17 cellular contexts compared by ENCODE assay signal in the genomic region with DNA sequence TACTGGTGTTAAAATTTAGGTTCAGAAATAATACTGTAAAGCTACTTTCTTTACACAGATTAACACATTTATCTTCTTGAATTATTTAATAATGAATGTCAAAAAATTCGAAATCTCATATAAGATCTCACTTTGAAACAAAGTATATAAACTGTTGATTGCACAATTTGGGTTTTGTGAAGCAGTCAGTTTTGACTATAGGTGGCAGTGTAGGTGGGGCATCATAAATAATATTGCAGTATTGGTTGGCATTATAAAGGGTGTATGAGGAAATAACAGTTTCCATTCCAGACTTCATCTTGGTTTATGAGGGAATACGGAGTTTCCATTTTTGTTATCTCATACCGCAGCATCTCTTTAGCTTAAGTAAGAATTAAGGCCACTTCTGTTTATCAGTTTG. TPM values are rescaled to one million over a fixed set of nuclear protein-coding genes. Genes with fewer than 3 reads are reported as not detected.
A peak's percentile ranks its signal among the peaks of the same experiment; 100 is the strongest.
DNase-seq lines count a peak whose midpoint lies in the region; ATAC-seq and TF ChIP-seq lines count a peak whose summit lies in the region.
"Had no signal": no experiment of that assay in that cellular context is flagged by ENCODE, and none has a peak within 500 bp of the region (broad histone marks: within the 10 kb centered on the region; RNA-seq: fewer than 3 reads in every experiment).

No MANE protein-coding gene starts in this region.

- H2AFZ ChIP-seq in DND-41 (ENCODE audit: low read depth, low read length), result no peak overlapping the region

- WGBS in HUES64, result 100% methylated on average over 3 of the region's 3 CpGs
- 98% methylated on average over 2 of the region's 3 CpGs; no CpG with 5 or more reads in 1 of the 2 experiments for WGBS in endodermal cell (ENCODE audit: insufficient coverage in 1 of 2, insufficient read length in 1 of 2), 2 experiments

- H3K9me3 ChIP-seq in DND-41 (ENCODE audit: insufficient read depth, low read length, severe bottlenecking), result no peaks in the 10 kb centered on the region
- no peaks in the 10 kb centered on the region for H3K9me3 ChIP-seq in HUES64 (ENCODE audit: insufficient read depth, low read depth, low read length)
- no peaks in the 10 kb centered on the region for H3K9me3 ChIP-seq in Panc1 (ENCODE audit: control insufficient read depth, insufficient read depth, low read depth, low read length)
- H3K9me3 ChIP-seq in endodermal cell (ENCODE audit: control insufficient read depth, low read length), result no peaks in the 10 kb centered on the region
- H3K9me3 ChIP-seq: Peyer's patch, upper lobe of right lung had no signal

- ATAC-seq in DND-41 (ENCODE audit: insufficient read depth, low read depth) (no peak), Panc1 (no peak), GM19452 (IDR thresholded peaks at IDR 0.05; ENCODE audit: unreplicated experiment) (no peak), HG03378 (IDR thresholded peaks at IDR 0.05; ENCODE audit: unreplicated experiment) (no peak)
- ATAC-seq in stimulated activated naive CD8-positive, alpha-beta T cell treated with anti-CD3 and anti-CD28 coated beads, Interleukin-15, Interleukin-2, amounts not matched to agents 100 U/mL and 50 U/mL, for 24 hours, result no peak
- ATAC-seq: left lobe of liver, upper lobe of right lung had no signal

- H3K27me3 ChIP-seq in DND-41 (ENCODE audit: insufficient read depth, low read length, poor library complexity) (no peaks in the 10 kb centered on the region), HUES64 (ENCODE audit: insufficient read depth, low read length) (no peaks in the 10 kb centered on the region), Panc1 (ENCODE audit: control insufficient read depth, insufficient read depth, low read length) (no peaks in the 10 kb centered on the region), endodermal cell (ENCODE audit: control insufficient read depth, insufficient read depth, low read length, poor library complexity, severe bottlenecking) (no peaks in the 10 kb centered on the region)
- H3K27me3 ChIP-seq: Peyer's patch, upper lobe of right lung had no signal

- no peaks in the 10 kb centered on the region for H3K27me3 Mint-ChIP-seq in endodermal cell (ENCODE audit: insufficient read depth)
- H3K27me3 Mint-ChIP-seq: B cell had no signal

- H3K27ac ChIP-seq in DND-41 (ENCODE audit: low read length) (no peak overlapping the region), HUES64 (ENCODE audit: low read depth, low read length) (peak overlapping the region; percentile 46; the same call in 1 of the 2 replicates), Panc1 (ENCODE audit: low read length) (no peak overlapping the region), endodermal cell (ENCODE audit: low read depth, low read length) (no peak overlapping the region)
- H3K27ac ChIP-seq: Peyer's patch, upper lobe of right lung had no signal

- H3K9me3 Mint-ChIP-seq in endodermal cell, result no peaks in the 10 kb centered on the region

- H3K27ac Mint-ChIP-seq in endodermal cell, result no peak overlapping the region
- H3K27ac Mint-ChIP-seq: B cell had no signal

- intact Hi-C loops in Panc1 (cut with micrococcal nuclease; ENCODE audit: unreplicated experiment), result no loop called here

- BruUV-seq in Panc1 (replicated peaks; lab: Mats Ljungman, UMichigan), result no TSS peak

- H4K20me1 ChIP-seq in DND-41 (ENCODE audit: insufficient read depth, low read length), result no peaks in the 10 kb centered on the region

- H3K4me2 ChIP-seq in DND-41 (ENCODE audit: insufficient read depth, low read length), result no peak overlapping the region

- in situ Hi-C loops in Panc1 (cut with HindIII; ENCODE audit: low pct_unique_long_range_greater_than_20kb, low sequenced_read_pairs), result no loop called here

- H3K4me3 ChIP-seq in DND-41 (ENCODE audit: low read depth in 1 of 2, low read length in 2 of 2), result no peak overlapping the region
- no peak overlapping the region for H3K4me3 ChIP-seq in HUES64 (ENCODE audit: low read length)
- H3K4me3 ChIP-seq in Panc1 (ENCODE audit: low read depth in 2 of 2, low read length in 2 of 2), result no peak overlapping the region
- no peak overlapping the region for H3K4me3 ChIP-seq in endodermal cell (ENCODE audit: low read length)
- H3K4me3 ChIP-seq: Peyer's patch, upper lobe of right lung had no signal

- CTCF ChIA-PET in Panc1 (lab: Charles Lee), result no interaction called here

- POLR2A ChIA-PET in Panc1 (lab: Charles Lee), result no interaction called here

- no peaks in the 10 kb centered on the region for H3K4me1 ChIP-seq in DND-41 (ENCODE audit: insufficient read depth, low read length)
- peaks cover 29% of the 10 kb centered on the region for H3K4me1 ChIP-seq in HUES64 (ENCODE audit: insufficient read depth, low read length)
- H3K4me1 ChIP-seq in Panc1 (ENCODE audit: control insufficient read depth, insufficient read depth, low read length), result no peaks in the 10 kb centered on the region
- peaks cover 8% of the 10 kb centered on the region for H3K4me1 ChIP-seq in endodermal cell (ENCODE audit: control insufficient read depth, insufficient read depth, low read length)
- H3K4me1 ChIP-seq: Peyer's patch, upper lobe of right lung had no signal

- H3K4me3 Mint-ChIP-seq in endodermal cell, result no peak overlapping the region
- H3K4me3 Mint-ChIP-seq: B cell had no signal

- H3K9ac ChIP-seq in DND-41 (ENCODE audit: low read depth, low read length) (no peak overlapping the region), HUES64 (ENCODE audit: low read depth, low read length) (no peak overlapping the region), endodermal cell (ENCODE audit: extremely low read depth, low read length, poor library complexity, severe bottlenecking) (no peak overlapping the region)

- H3K79me2 ChIP-seq in DND-41 (ENCODE audit: insufficient read depth, low read length), result no peaks in the 10 kb centered on the region

- H3K36me3 ChIP-seq in DND-41 (ENCODE audit: insufficient read depth, low read length), result peaks cover 33% of the 10 kb centered on the region; the same call in 1 of the 2 replicates
- H3K36me3 ChIP-seq in HUES64 (ENCODE audit: insufficient read depth, low read length), result peaks cover 71% of the 10 kb centered on the region
- peaks cover 9% of the 10 kb centered on the region for H3K36me3 ChIP-seq in Panc1 (ENCODE audit: control insufficient read depth, insufficient read depth, low read length)
- H3K36me3 ChIP-seq in endodermal cell (ENCODE audit: control insufficient read depth, insufficient read depth, low read length), result peaks cover 93% of the 10 kb centered on the region

- TF ChIP-seq CTCF in DND-41 (IDR thresholded peaks at IDR 0.05; ENCODE audit: borderline replicate concordance, extremely low read depth, low read length, poor library complexity, severe bottlenecking) (peak; percentile 37), Panc1 (IDR thresholded peaks at IDR 0.05) (peak; percentile 24; the same call in 1 of the 2 replicates), endodermal cell (conservative IDR thresholded peaks at IDR 0.05) (peak; percentile 13)

- no peak for DNase-seq in DND-41
- DNase-seq in Panc1 (ENCODE audit: low read depth, low spot score), result no peak
- DNase-seq in endodermal cell, result no peak
- no peak for DNase-seq in activated CD4-positive, alpha-beta T cell treated with anti-CD3 and anti-CD28 coated beads, Interleukin-2, amount 50 U/mL, for 48 hours
- DNase-seq in stimulated activated naive CD8-positive, alpha-beta T cell treated with anti-CD3 and anti-CD28 coated beads, Interleukin-15, Interleukin-2, amounts not matched to agents 100 U/mL and 50 U/mL, for 24 hours, result no peak
- DNase-seq: activated CD4-positive, alpha-beta T cell treated with anti-CD3 and anti-CD28 coated beads for 48 hours; effector CD8-positive, alpha-beta T cell; NCI-H187; NCI-H748 treated with DMSO at 0.1 percent for 48 hours; Peyer's patch; stimulated activated CD4-positive, alpha-beta T cell treated with anti-CD3 and anti-CD28 coated beads, Interleukin-4, amount 100 ng/mL, for 4 hours; upper lobe of right lung had no signal

- peaks cover 13% of the 10 kb centered on the region for H3K4me1 Mint-ChIP-seq in endodermal cell

- peaks cover 36% of the 10 kb centered on the region for H3K36me3 Mint-ChIP-seq in endodermal cell (ENCODE audit: low read depth)

RNA-seq across cellular contexts. Expression of a gene that starts 49.9 kb away (rescaled TPM):
- 24.9 TPM for polyA plus RNA-seq in HUES64 (2013, experiment 1 of 2)
- polyA plus RNA-seq in HUES64 (2013, experiment 2 of 2), result 30.1 TPM
- total RNA-seq in Panc1 (2021; ENCODE audit: unreplicated experiment) (31.3 TPM), endodermal cell (10 to 100 TPM; 62.2 TPM)
- polyA plus RNA-seq in Panc1 (2012; ENCODE audit: insufficient read length), result 9.9 TPM
- polyA plus RNA-seq in endodermal cell (2013, experiment 1 of 2), result 49.8 TPM
- polyA plus RNA-seq in endodermal cell (2013, experiment 2 of 2), result 53.9 TPM
